In genomic region chr18:11614042-11614441, GRCh38 we compare ENCODE assay signal across 6 cellular contexts. TPM values are rescaled to one million over a fixed set of nuclear protein-coding genes. Genes with fewer than 3 reads are reported as not detected.
"Had no signal": no experiment of that assay in that cellular context is flagged by ENCODE, and none has a peak within 500 bp of the region (broad histone marks: within the 10 kb centered on the region; RNA-seq: fewer than 3 reads in every experiment).

No MANE protein-coding gene starts in this region.

RNA-seq across cellular contexts. Expression of gene SLC35G4, which starts 4.6 kb away (rescaled TPM):
- total RNA-seq: HepG2, HT-29, HT1080, IMR-90, K562 had no signal
- polyA plus RNA-seq: HepG2, IgD-negative memory B cell, IMR-90, K562 had no signal
